Comparison of ENCODE assay signal across 8 cellular contexts in the genomic region with DNA sequence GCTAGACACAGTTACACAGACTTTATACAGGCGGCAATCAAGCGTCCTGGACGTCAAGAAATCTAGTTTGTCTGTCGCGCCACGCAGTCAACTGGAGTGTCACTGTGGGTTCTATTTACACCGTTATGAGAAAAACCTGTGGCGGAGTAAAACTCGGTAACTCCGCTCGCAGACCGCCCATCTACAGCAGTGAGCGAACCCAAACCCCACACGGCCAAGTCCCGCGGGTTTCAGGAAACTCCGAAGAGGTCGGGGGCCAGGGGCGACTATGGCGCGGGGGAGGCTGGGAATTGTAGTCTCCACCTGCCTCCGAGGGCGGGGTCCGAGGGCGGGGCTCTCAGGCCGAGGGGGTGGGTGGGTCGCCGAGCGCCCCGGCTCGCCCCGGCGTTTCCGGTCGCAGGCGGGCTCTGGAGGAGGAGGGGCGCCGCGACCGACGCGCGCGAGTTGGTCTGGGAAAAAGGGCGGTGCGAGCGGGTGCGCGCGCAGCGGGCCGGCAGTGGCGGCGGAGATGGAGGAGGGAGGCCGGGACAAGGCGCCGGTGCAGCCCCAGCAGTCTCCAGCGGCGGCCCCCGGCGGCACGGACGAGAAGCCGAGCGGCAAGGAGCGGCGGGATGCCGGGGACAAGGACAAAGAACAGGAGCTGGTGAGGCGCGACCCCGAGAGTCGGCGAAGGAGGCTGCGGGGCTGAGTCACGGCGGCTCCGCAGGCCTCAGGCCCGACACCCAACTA. TPM values are rescaled to one million over a fixed set of nuclear protein-coding genes. Genes with fewer than 3 reads are reported as not detected.
DNase-seq lines count a peak whose midpoint lies in the region; ATAC-seq and TF ChIP-seq lines count a peak whose summit lies in the region.

A gene (plus strand): TSS at position 483 of the 729 bp plus-strand sequence. CDS start 26 bp downstream, at position 509.

- peaks cover 36% of the 10 kb centered on the region for H3K36me3 ChIP-seq in adipocyte (ENCODE audit: control insufficient read depth, insufficient read depth, low read length, severe bottlenecking)
- peaks cover 35% of the 10 kb centered on the region for H3K36me3 ChIP-seq in cardiac muscle cell
- H3K36me3 ChIP-seq in parathyroid adenoma (ENCODE audit: control insufficient read depth, insufficient read depth, low read length), result no peaks in the 10 kb centered on the region
- H3K36me3 ChIP-seq in tibial artery, result peaks cover 28 to 38% (median 33%) of the 10 kb centered on the region in 3 donors

- H3K27ac ChIP-seq in cardiac muscle cell (peak within 1 kb of the TSS; percentile 86), parathyroid adenoma (peak within 1 kb of the TSS; percentile 76), tibial artery (peak within 1 kb of the TSS; percentile 68 to 85)

- H3K4me2 ChIP-seq in parathyroid adenoma (ENCODE audit: low read length), result peak within 1 kb of the TSS; percentile 98

- peak within 1 kb of the TSS; percentile 97 for H3K9ac ChIP-seq in adipocyte (ENCODE audit: low read length)
- peak within 1 kb of the TSS; percentile 85 for H3K9ac ChIP-seq in parathyroid adenoma

- intact Hi-C loops in tibial artery (cut with DNase I; ENCODE audit: low total_unique reads), result loop anchor here (2.0 to 5.0 kb wide), 2 partner anchors 40 to 162 kb away; a partner anchor contains a TSS

- H3K4me3 ChIP-seq in adipocyte (ENCODE audit: low read length) (peak within 1 kb of the TSS; percentile 94), cardiac muscle cell (peak within 1 kb of the TSS; percentile 72), parathyroid adenoma (ENCODE audit: low read depth, low read length) (peak within 1 kb of the TSS; percentile 87), tibial artery (peak within 1 kb of the TSS; percentile 73 to 75)

- peak; percentile 95 for ATAC-seq in HG02852 (IDR thresholded peaks at IDR 0.05; ENCODE audit: unreplicated experiment)

- H3K79me2 ChIP-seq in parathyroid adenoma, result peaks cover 20% of the 10 kb centered on the region

- H3K9me3 ChIP-seq in adipocyte (ENCODE audit: control insufficient read depth, low read length) (no peaks in the 10 kb centered on the region), cardiac muscle cell (ENCODE audit: low read depth) (no peaks in the 10 kb centered on the region), parathyroid adenoma (ENCODE audit: control insufficient read depth, low read length) (no peaks in the 10 kb centered on the region), tibial artery (no peaks in the 10 kb centered on the region)

- in situ Hi-C loops in GM13976 (cut with MboI; ENCODE audit: low sequenced_read_pairs, unreplicated experiment), result no loop called here

- TF ChIP-seq CTCF in GM13976 (IDR thresholded peaks at IDR 0.05; ENCODE audit: borderline replicate concordance, control extremely low read depth, extremely low read depth, insufficient read depth, missing control alignments), result no peak
- TF ChIP-seq CTCF in cardiac muscle cell (IDR thresholded peaks at IDR 0.05; ENCODE audit: low read depth, low read length), result no peak
- no peak for TF ChIP-seq CTCF in parathyroid adenoma (IDR thresholded peaks at IDR 0.05)
- TF ChIP-seq CTCF in tibial artery (IDR thresholded peaks at IDR 0.05), result peak in 1 of 2 experiments; percentile 7

- DNase-seq in GM13976 (ENCODE audit: low spot score), result peak; percentile 99
- DNase-seq in NCI-H1436 treated with DMSO at 0.1 percent for 48 hours (lab: John Stamatoyannopoulos, UW), result peak; percentile 86
- DNase-seq in T follicular helper cell (ENCODE audit: low read depth), result peak; percentile 96
- DNase-seq in adipocyte (ENCODE audit: low read depth), result peak; percentile 99
- DNase-seq in cardiac muscle cell (ENCODE audit: low read depth in 1 of 2, low spot score in 1 of 2), result peak; percentile 98 to 99
- DNase-seq in tibial artery, result peak; percentile 96 to 99

- peaks cover 9% of the 10 kb centered on the region for H3K4me1 ChIP-seq in adipocyte (ENCODE audit: control insufficient read depth, insufficient read depth, low read length)
- H3K4me1 ChIP-seq in cardiac muscle cell (ENCODE audit: low read depth), result peaks cover 9% of the 10 kb centered on the region
- peaks cover 8% of the 10 kb centered on the region for H3K4me1 ChIP-seq in parathyroid adenoma
- peaks cover 0 to 25% (median 18%) of the 10 kb centered on the region in 4 donors for H3K4me1 ChIP-seq in tibial artery

- no peaks in the 10 kb centered on the region for H3K27me3 ChIP-seq in adipocyte (replicated peaks; ENCODE audit: control insufficient read depth, insufficient read depth, low read length)
- H3K27me3 ChIP-seq in cardiac muscle cell, result no peaks in the 10 kb centered on the region
- H3K27me3 ChIP-seq in parathyroid adenoma (ENCODE audit: control insufficient read depth, insufficient read depth, low read length), result no peaks in the 10 kb centered on the region
- H3K27me3 ChIP-seq in tibial artery, result no peaks in the 10 kb centered on the region

- H2AFZ ChIP-seq in parathyroid adenoma, result peak within 1 kb of the TSS; percentile 98

RNA-seq across cellular contexts. Expression of the gene that starts here (rescaled TPM):
- total RNA-seq in cardiac muscle cell, result 314 and 456 TPM in 2 replicates
- polyA plus RNA-seq in cardiac muscle cell, result 390 and 464 TPM in 2 replicates

Comparison
In these comparisons a context has a peak if more than half of its experiments do, and no peak if none do; other contexts are left out.
1. Peak in every context shown above with its lines: DNase-seq, ATAC-seq, H3K4me3 ChIP-seq and H3K27ac ChIP-seq.